In the genomic region with DNA sequence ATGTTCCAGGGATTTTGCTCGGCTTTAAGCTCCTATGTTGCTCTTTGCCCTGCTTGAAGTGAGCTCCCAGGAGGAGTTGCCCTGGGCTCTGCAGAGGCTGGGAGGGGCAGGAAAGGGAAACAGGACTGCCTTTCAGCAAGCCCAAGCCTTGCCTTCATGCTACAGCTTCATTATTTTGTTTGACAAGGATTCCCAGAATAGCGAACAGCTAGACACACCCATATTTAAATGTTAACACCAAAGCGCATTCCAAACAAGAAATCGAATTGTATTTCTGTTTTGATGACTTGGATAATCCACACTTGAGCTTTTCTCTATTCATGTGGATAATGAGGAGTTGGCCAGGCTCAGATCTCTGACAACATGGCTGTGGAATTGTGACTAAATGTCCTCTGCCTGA, we compare ENCODE assay signal across 20 cellular contexts. TPM values are rescaled to one million over a fixed set of nuclear protein-coding genes. Genes with fewer than 3 reads are reported as not detected.
DNase-seq lines count a peak whose midpoint lies in the region; ATAC-seq and TF ChIP-seq lines count a peak whose summit lies in the region.
"Had no signal": no experiment of that assay in that cellular context is flagged by ENCODE, and none has a peak within 500 bp of the region (broad histone marks: within the 10 kb centered on the region; RNA-seq: fewer than 3 reads in every experiment).

No MANE protein-coding gene starts in this region.

- DNase-seq in astrocyte of the hippocampus (ENCODE audit: low read depth, low spot score) = peak; percentile 75
- DNase-seq in Right ventricle myocardium superior = peak; percentile 47
- no peak for DNase-seq in mesothelial cell of epicardium (ENCODE audit: low spot score in 2 of 2, unreplicated experiment in 2 of 2)
- DNase-seq in thyroid gland = peak in 1 of 2 donors; percentile 32
- DNase-seq in NCI-H748 treated with DMSO at 0.1 percent for 48 hours (lab: John Stamatoyannopoulos, UW) = no peak
- DNase-seq in glomerular visceral epithelial cell (ENCODE audit: extremely low spot score) = no peak
- DNase-seq: amygdala; effector CD8-positive, alpha-beta T cell; head of caudate nucleus; NCI-H2171; NK-92 treated with Interleukin-12 subunit alpha and Interleukin-12 subunit beta, amount 100 ng/mL, for 24 hours; SIG-M5; stimulated activated CD4-positive, alpha-beta T cell treated with anti-CD3 and anti-CD28 coated beads, Interleukin-4, amount 100 ng/mL, for 1 hour; T-helper 9 cell; uterus had no signal

- no peaks in the 10 kb centered on the region for H3K9me3 ChIP-seq in thyroid gland
- H3K9me3 ChIP-seq: BLaER1, prostate gland, uterus had no signal

- H3K27me3 Mint-ChIP-seq in mesothelial cell of epicardium (ENCODE audit: low read depth) = no peaks in the 10 kb centered on the region

- TF ChIP-seq POLR2A in thyroid gland (IDR thresholded peaks at IDR 0.05) = peak in 1 of 2 donors; percentile 25

- peaks cover 17% of the 10 kb centered on the region for H3K36me3 Mint-ChIP-seq in mesothelial cell of epicardium

- peak overlapping the region; percentile 64 for H3K27ac Mint-ChIP-seq in mesothelial cell of epicardium
- H3K27ac Mint-ChIP-seq: activated T-helper 1 cell treated with anti-CD3 and anti-CD28 coated beads, Interleukin-12 subunit alpha, Interleukin-12 subunit beta, Interleukin-2, Interleukin-4 antibody, amounts not matched to agents 30 ng/mL and 10 ng/mL and 1 ng/mL, durations not matched to agents 14 hours and 24 hours and 36 hours had no signal

- H3K4me3 Mint-ChIP-seq in mesothelial cell of epicardium = no peak overlapping the region
- H3K4me3 Mint-ChIP-seq: activated T-helper 1 cell treated with anti-CD3 and anti-CD28 coated beads, Interleukin-12 subunit alpha, Interleukin-12 subunit beta, Interleukin-2, Interleukin-4 antibody, amounts not matched to agents 30 ng/mL and 10 ng/mL and 1 ng/mL, durations not matched to agents 14 hours and 24 hours and 36 hours had no signal

- H3K4me3 ChIP-seq in thyroid gland (replicated peaks in 1 of 3) = no peak overlapping the region
- H3K4me3 ChIP-seq: BLaER1, prostate gland, uterus had no signal

- peaks cover 0 to 7% of the 10 kb centered on the region in 2 donors for H3K36me3 ChIP-seq in thyroid gland
- H3K36me3 ChIP-seq: prostate gland, uterus had no signal

- no peaks in the 10 kb centered on the region for H3K27me3 ChIP-seq in thyroid gland
- H3K27me3 ChIP-seq: BLaER1, uterus had no signal

- H3K4me1 ChIP-seq in thyroid gland = peaks cover 71 to 74% of the 10 kb centered on the region in 2 donors
- H3K4me1 ChIP-seq: prostate gland, uterus had no signal

- TF ChIP-seq CTCF in mesothelial cell of epicardium (IDR thresholded peaks at IDR 0.05; ENCODE audit: unreplicated experiment) (no peak), thyroid gland (IDR thresholded peaks at IDR 0.05) (no peak)

- peaks cover 57% of the 10 kb centered on the region for H3K4me1 Mint-ChIP-seq in mesothelial cell of epicardium

- H3K9me3 Mint-ChIP-seq in mesothelial cell of epicardium = no peaks in the 10 kb centered on the region

- ATAC-seq in Right ventricle myocardium superior (ENCODE audit: poor library complexity) = peak; percentile 42
- ATAC-seq in GM21786 (IDR thresholded peaks at IDR 0.05; ENCODE audit: unreplicated experiment) = no peak
- no peak for ATAC-seq in GM19463 (IDR thresholded peaks at IDR 0.05; ENCODE audit: unreplicated experiment)

- intact Hi-C loops in Right ventricle myocardium superior (cut with DNase I) = loop anchor here (5.0 kb wide), 1 partner anchor 37 kb away; no protein-coding TSS in a partner anchor
- intact Hi-C loops in thyroid gland (cut with DNase I) = no loop called here

- peak overlapping the region; percentile 60 to 99 (median 94) for H3K27ac ChIP-seq in thyroid gland
- H3K27ac ChIP-seq: BLaER1, uterus had no signal

- 25 to 28% methylated on average over 4 of the region's 4 CpGs for WGBS in thyroid gland, 2 donors

RNA-seq across cellular contexts. Expression of a gene that starts 6.3 kb away (rescaled TPM):
- total RNA-seq in Right ventricle myocardium superior = 38.2 TPM
- total RNA-seq in mesothelial cell of epicardium = 155 to 167 TPM (median 161 TPM) in 3 replicates
- total RNA-seq in thyroid gland = 100 to 1,000 TPM in 1 of 4 donors, 10 to 100 TPM in 3; 67.3 to 104 (median 89.8) TPM

Comparison
In these comparisons a context has a peak if more than half of its experiments do, and no peak if none do; other contexts are left out.
1. DNase-seq: peak in astrocyte of the hippocampus (single experiment) and Right ventricle myocardium superior (single experiment); none in mesothelial cell of epicardium (0 of 2), NCI-H748 treated with DMSO at 0.1 percent for 48 hours (single experiment) and glomerular visceral epithelial cell (single experiment).